1 cellular context compared by ENCODE assay signal in the genomic region with DNA sequence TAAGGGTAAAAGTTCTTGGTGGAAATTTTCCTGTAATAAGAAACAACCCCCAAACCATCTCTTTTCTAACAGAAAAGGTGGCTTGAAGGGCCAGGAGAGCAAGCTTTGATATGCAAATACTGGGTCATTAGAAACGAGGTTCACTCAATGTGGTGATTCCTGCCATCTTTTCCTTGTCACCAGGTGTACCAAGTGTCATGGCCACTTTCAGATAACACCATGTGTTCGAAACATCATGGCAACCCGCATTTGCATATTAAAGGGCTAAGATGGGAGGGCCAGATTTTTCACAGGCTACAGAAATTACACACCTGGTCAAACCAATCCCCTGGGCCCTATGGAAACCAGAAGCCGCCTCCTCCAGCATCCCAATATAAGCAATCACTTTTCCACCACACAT.
TF ChIP-seq lines count a peak whose summit lies in the region.

No MANE protein-coding gene starts in this region.

TF ChIP-seq in GM23338, 12 proteins besides CTCF, POLR2A, EP300 and RAD21 (continued from another document):
- TF ChIP-seq, protein P1, sequence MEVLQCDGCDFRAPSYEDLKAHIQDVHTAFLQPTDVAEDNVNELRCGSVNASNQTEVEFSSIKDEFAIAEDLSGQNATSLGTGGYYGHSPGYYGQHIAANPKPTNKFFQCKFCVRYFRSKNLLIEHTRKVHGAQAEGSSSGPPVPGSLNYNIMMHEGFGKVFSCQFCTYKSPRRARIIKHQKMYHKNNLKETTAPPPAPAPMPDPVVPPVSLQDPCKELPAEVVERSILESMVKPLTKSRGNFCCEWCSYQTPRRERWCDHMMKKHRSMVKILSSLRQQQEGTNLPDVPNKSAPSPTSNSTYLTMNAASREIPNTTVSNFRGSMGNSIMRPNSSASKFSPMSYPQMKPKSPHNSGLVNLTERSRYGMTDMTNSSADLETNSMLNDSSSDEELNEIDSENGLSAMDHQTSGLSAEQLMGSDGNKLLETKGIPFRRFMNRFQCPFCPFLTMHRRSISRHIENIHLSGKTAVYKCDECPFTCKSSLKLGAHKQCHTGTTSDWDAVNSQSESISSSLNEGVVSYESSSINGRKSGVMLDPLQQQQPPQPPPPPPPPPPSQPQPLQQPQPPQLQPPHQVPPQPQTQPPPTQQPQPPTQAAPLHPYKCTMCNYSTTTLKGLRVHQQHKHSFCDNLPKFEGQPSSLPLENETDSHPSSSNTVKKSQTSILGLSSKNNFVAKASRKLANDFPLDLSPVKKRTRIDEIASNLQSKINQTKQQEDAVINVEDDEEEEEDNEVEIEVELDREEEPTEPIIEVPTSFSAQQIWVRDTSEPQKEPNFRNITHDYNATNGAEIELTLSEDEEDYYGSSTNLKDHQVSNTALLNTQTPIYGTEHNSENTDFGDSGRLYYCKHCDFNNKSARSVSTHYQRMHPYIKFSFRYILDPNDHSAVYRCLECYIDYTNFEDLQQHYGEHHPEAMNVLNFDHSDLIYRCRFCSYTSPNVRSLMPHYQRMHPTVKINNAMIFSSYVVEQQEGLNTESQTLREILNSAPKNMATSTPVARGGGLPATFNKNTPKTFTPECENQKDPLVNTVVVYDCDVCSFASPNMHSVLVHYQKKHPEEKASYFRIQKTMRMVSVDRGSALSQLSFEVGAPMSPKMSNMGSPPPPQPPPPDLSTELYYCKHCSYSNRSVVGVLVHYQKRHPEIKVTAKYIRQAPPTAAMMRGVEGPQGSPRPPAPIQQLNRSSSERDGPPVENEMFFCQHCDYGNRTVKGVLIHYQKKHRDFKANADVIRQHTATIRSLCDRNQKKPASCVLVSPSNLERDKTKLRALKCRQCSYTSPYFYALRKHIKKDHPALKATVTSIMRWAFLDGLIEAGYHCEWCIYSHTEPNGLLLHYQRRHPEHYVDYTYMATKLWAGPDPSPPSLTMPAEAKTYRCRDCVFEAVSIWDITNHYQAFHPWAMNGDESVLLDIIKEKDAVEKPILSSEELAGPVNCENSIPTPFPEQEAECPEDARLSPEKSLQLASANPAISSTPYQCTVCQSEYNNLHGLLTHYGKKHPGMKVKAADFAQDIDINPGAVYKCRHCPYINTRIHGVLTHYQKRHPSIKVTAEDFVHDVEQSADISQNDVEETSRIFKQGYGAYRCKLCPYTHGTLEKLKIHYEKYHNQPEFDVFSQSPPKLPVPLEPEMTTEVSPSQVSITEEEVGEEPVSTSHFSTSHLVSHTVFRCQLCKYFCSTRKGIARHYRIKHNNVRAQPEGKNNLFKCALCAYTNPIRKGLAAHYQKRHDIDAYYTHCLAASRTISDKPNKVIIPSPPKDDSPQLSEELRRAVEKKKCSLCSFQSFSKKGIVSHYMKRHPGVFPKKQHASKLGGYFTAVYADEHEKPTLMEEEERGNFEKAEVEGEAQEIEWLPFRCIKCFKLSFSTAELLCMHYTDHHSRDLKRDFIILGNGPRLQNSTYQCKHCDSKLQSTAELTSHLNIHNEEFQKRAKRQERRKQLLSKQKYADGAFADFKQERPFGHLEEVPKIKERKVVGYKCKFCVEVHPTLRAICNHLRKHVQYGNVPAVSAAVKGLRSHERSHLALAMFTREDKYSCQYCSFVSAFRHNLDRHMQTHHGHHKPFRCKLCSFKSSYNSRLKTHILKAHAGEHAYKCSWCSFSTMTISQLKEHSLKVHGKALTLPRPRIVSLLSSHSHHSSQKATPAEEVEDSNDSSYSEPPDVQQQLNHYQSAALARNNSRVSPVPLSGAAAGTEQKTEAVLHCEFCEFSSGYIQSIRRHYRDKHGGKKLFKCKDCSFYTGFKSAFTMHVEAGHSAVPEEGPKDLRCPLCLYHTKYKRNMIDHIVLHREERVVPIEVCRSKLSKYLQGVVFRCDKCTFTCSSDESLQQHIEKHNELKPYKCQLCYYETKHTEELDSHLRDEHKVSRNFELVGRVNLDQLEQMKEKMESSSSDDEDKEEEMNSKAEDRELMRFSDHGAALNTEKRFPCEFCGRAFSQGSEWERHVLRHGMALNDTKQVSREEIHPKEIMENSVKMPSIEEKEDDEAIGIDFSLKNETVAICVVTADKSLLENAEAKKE (CRISPR knock-in tag; IDR thresholded peaks at IDR 0.05), result no peak
- TF ChIP-seq STAT1 (IDR thresholded peaks at IDR 0.05; ENCODE audit: unreplicated experiment), result no peak
